Comparison of ENCODE assay signal across 8 cellular contexts in genomic region chr1:112954945-112955677, GRCh38. TPM values are rescaled to one million over a fixed set of nuclear protein-coding genes. Genes with fewer than 3 reads are reported as not detected.
A peak's percentile ranks its signal among the peaks of the same experiment; 100 is the strongest.
DNase-seq lines count a peak whose midpoint lies in the region; ATAC-seq and TF ChIP-seq lines count a peak whose summit lies in the region.

No MANE protein-coding gene starts in this region.

- intact Hi-C loops in sciatic nerve (cut with DNase I): no loop called here

- in situ Hi-C loops in G401 (cut with HindIII; ENCODE audit: low sequenced_read_pairs): no loop called here

- peaks cover 52 to 55% (median 54%) of the 10 kb centered on the region in 3 donors for H3K4me1 Mint-ChIP-seq in T-cell

- TF ChIP-seq CTCF in LNCaP clone FGC (IDR thresholded peaks at IDR 0.05; ENCODE audit: control insufficient read depth, extremely low read depth, insufficient read depth): no peak

- CTCF ChIA-PET in T-cell (lab: Charles Lee): interaction anchor here in 1 of 2 donors (0.7 to 2.4 kb wide), 3 partner anchors 78 to 118 kb away, joined by 3 to 19 read pairs (median 13); partner anchors contain the start of gene LRIG2

- peak overlapping the region; percentile 63 to 90 for H3K27ac Mint-ChIP-seq in T-cell

- peak; percentile 1 to 10 (median 6) for ATAC-seq in T-cell (replicated peaks in 1 of 4)
- ATAC-seq in sciatic nerve: peak; percentile 33

- peaks cover 3% of the 10 kb centered on the region for H3K36me3 Mint-ChIP-seq in T-cell

- no peaks in the 10 kb centered on the region for H3K27me3 Mint-ChIP-seq in T-cell

- POLR2A ChIA-PET in T-cell (lab: Charles Lee): interaction anchor here (0.7 to 1.2 kb wide), 2 partner anchors 117 to 250 kb away, joined by 3 read pairs; partner anchors contain the start of gene LRIG2 (in 1 of the 2)

- no peaks in the 10 kb centered on the region for H3K9me3 Mint-ChIP-seq in T-cell

- peak; percentile 65 for DNase-seq in G401 (ENCODE audit: low spot score)
- DNase-seq in H4 (ENCODE audit: low spot score): peak; percentile 31
- DNase-seq in LNCaP clone FGC (ENCODE audit: low read depth): no peak
- DNase-seq in T-cell: peak in 24 of 34 experiments; percentile 1 to 46 (median 13)
- peak in 29 of 56 donors; percentile 14 to 70 (median 40) for DNase-seq in amygdala (lab: John Stamatoyannopoulos, UW)
- DNase-seq in hepatic stellate cell (ENCODE audit: low spot score): peak; percentile 54
- DNase-seq in sciatic nerve (ENCODE audit: low spot score): peak; percentile 68
- no peak for DNase-seq in middle frontal gyrus (ENCODE audit: extremely low spot score, low spot score)

- H3K4me3 ChIP-seq in LNCaP clone FGC (ENCODE audit: low read depth, low read length): peak overlapping the region; percentile 74

- peak overlapping the region; percentile 96 to 99 (median 97) for H3K4me3 Mint-ChIP-seq in T-cell

RNA-seq across cellular contexts. Expression of gene SLC16A1, which starts 0.9 kb away (rescaled TPM):
- total RNA-seq in G401 (2014; rRNA removed; shearing (Covaris generic)): 93.0 and 113 TPM in 2 replicates
- 59.6 and 67.3 TPM in 2 replicates for total RNA-seq in H4 (2014; rRNA removed; shearing (Covaris generic))
- 10 to 100 TPM; 13.3 to 23.2 (median 20.3) TPM for total RNA-seq in T-cell
- total RNA-seq in sciatic nerve: 17.4 TPM

Comparison
In these comparisons a context has a peak if more than half of its experiments do, and no peak if none do; other contexts are left out.
1. DNase-seq: peak in G401 (single experiment), H4 (single experiment), T-cell (24 of 34), amygdala (29 of 56), hepatic stellate cell (single experiment) and sciatic nerve (single experiment); none in LNCaP clone FGC (single experiment) and middle frontal gyrus (single experiment).